ENCODE assay signal across 10 cellular contexts in genomic region chr7:141974831-141975230, GRCh38. TPM values are rescaled to one million over a fixed set of nuclear protein-coding genes. Genes with fewer than 3 reads are reported as not detected.
DNase-seq lines count a peak whose midpoint lies in the region; FAIRE-seq and TF ChIP-seq lines count a peak whose summit lies in the region.
"Had no signal": no experiment of that assay in that cellular context is flagged by ENCODE, and none has a peak within 500 bp of the region (broad histone marks: within the 10 kb centered on the region; RNA-seq: fewer than 3 reads in every experiment).

No MANE protein-coding gene starts in this region.

- H3K9me3 Mint-ChIP-seq in endothelial cell (ENCODE audit: unreplicated experiment): no peaks in the 10 kb centered on the region

- no peak overlapping the region for H3K4me3 Mint-ChIP-seq in endothelial cell (ENCODE audit: unreplicated experiment)

- DNase-seq in stimulated activated CD4-positive, alpha-beta T cell treated with anti-CD3 and anti-CD28 coated beads, Interleukin-15, amount 100 ng/mL, for 24 hours: peak; percentile 6
- DNase-seq in stimulated activated CD4-positive, alpha-beta T cell treated with anti-CD3 and anti-CD28 coated beads, Interleukin-4, amount 100 ng/mL, for 1 hour: no peak
- peak; percentile 67 for DNase-seq in NCI-H69 (lab: John Stamatoyannopoulos, UW)
- peak; percentile 30 for DNase-seq in endothelial cell (ENCODE audit: low spot score)
- peak; percentile 14 for DNase-seq in urothelium cell line (ENCODE audit: low spot score)
- DNase-seq in foreskin melanocyte: no peak
- no peak for DNase-seq in DMS114 treated with DMSO at 0.1 percent for 48 hours (lab: John Stamatoyannopoulos, UW; ENCODE audit: unreplicated experiment)
- no peak for DNase-seq in glomerular visceral epithelial cell (ENCODE audit: extremely low spot score)
- DNase-seq: GF-D8 had no signal

- H3K4me1 Mint-ChIP-seq in endothelial cell (ENCODE audit: unreplicated experiment): peaks cover 11% of the 10 kb centered on the region

- no peak overlapping the region for H3K27ac Mint-ChIP-seq in endothelial cell (ENCODE audit: unreplicated experiment)

- no peak for FAIRE-seq in urothelium cell line (lab: Jason Lieb, UNC)

- peak; percentile 40 for TF ChIP-seq CTCF in endothelial cell (IDR thresholded peaks at IDR 0.05; ENCODE audit: unreplicated experiment)

- H3K27me3 Mint-ChIP-seq in endothelial cell (ENCODE audit: unreplicated experiment): no peaks in the 10 kb centered on the region

- no peaks in the 10 kb centered on the region for H3K36me3 Mint-ChIP-seq in endothelial cell (ENCODE audit: low read depth, unreplicated experiment)

RNA-seq across cellular contexts. Expression of gene TAS2R38, which starts 1.3 kb away (rescaled TPM):
- not detected for total RNA-seq in endothelial cell (ENCODE audit: unreplicated experiment)
- total RNA-seq: skeletal muscle tissue had no signal

RNA-seq across cellular contexts. Expression of gene MGAM, which starts 20.8 kb away (rescaled TPM):
- total RNA-seq in endothelial cell (ENCODE audit: unreplicated experiment): 2.3 TPM

RNA-seq across cellular contexts. Expression of gene CLEC5A, which starts 28.1 kb away (rescaled TPM):
- not detected for total RNA-seq in endothelial cell (ENCODE audit: unreplicated experiment)

RNA-seq across cellular contexts. Expression of gene OR9A4, which starts 58.6 kb away (rescaled TPM):
- total RNA-seq in endothelial cell (ENCODE audit: unreplicated experiment): not detected

Comparison
In these comparisons a context has a peak if more than half of its experiments do, and no peak if none do; other contexts are left out.
1. DNase-seq: peak in stimulated activated CD4-positive, alpha-beta T cell treated with anti-CD3 and anti-CD28 coated beads, Interleukin-15, amount 100 ng/mL, for 24 hours (single experiment), NCI-H69 (single experiment), endothelial cell (single experiment) and urothelium cell line (single experiment); none in stimulated activated CD4-positive, alpha-beta T cell treated with anti-CD3 and anti-CD28 coated beads, Interleukin-4, amount 100 ng/mL, for 1 hour (single experiment), foreskin melanocyte (single experiment), DMS114 treated with DMSO at 0.1 percent for 48 hours (single experiment) and glomerular visceral epithelial cell (single experiment).